Comparison of ENCODE assay signal across 1 cellular context in the genomic region with DNA sequence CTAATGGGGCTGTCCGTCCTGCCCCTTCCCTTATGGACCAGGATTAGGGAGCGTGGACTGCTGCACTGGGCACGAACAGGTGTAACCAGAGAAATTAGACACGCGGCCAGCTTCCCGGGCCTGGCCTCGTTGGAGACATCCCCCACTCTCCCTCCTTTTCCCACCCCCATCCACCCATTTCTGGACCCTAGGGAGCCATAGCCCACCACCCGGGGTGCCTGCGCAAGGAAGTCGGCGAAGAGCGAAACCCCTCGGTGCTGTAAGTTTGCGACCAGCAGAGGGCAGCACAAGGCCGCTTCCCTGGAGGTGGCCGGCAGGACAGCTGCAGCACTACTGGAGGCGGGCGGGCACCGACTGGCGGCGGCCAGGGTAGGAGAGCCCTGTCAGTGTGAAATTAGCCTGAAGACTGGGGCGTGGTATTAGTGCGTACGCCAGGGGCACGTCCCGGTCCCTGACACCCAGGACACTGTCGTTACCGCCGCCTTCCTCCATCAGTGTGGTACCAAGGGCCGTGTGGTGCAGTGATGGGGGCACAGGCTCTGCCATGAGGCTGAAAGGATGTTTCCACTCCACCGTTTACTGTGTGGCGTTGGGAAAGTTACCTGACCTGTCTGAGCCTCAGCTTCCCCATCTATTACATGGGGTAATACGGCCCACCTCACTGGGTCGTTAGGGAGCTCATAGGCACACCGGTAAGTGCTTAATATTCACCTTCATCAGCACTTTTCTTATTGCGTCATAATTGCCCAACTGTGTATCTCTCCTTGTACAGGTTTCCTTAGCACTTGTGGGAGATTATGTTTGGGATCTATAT.
TF ChIP-seq lines count a peak whose summit lies in the region.

No MANE protein-coding gene starts in this region.

TF ChIP-seq in HepG2, 621 proteins besides CTCF, POLR2A, EP300 and RAD21 (continued from another document and continues in another):
- TF ChIP-seq, protein P1, sequence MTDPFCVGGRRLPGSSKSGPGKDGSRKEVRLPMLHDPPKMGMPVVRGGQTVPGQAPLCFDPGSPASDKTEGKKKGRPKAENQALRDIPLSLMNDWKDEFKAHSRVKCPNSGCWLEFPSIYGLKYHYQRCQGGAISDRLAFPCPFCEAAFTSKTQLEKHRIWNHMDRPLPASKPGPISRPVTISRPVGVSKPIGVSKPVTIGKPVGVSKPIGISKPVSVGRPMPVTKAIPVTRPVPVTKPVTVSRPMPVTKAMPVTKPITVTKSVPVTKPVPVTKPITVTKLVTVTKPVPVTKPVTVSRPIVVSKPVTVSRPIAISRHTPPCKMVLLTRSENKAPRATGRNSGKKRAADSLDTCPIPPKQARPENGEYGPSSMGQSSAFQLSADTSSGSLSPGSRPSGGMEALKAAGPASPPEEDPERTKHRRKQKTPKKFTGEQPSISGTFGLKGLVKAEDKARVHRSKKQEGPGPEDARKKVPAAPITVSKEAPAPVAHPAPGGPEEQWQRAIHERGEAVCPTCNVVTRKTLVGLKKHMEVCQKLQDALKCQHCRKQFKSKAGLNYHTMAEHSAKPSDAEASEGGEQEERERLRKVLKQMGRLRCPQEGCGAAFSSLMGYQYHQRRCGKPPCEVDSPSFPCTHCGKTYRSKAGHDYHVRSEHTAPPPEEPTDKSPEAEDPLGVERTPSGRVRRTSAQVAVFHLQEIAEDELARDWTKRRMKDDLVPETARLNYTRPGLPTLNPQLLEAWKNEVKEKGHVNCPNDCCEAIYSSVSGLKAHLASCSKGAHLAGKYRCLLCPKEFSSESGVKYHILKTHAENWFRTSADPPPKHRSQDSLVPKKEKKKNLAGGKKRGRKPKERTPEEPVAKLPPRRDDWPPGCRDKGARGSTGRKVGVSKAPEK (CRISPR knock-in tag; IDR thresholded peaks at IDR 0.05; ENCODE audit: borderline replicate concordance) = peak; percentile 82; the same call in 1 of the 2 replicates
- peak; percentile 57 for TF ChIP-seq FOXA3 (CRISPR knock-in tag; IDR thresholded peaks at IDR 0.05)
- TF ChIP-seq GZF1 (CRISPR knock-in tag; IDR thresholded peaks at IDR 0.05) = 0 out of 2 replicates have a peak, but pooled peaks have one; percentile 48
- TF ChIP-seq SOX5 (CRISPR knock-in tag; IDR thresholded peaks at IDR 0.05; ENCODE audit: borderline replicate concordance) = no peak
- no peak for TF ChIP-seq ZKSCAN5 (CRISPR knock-in tag; IDR thresholded peaks at IDR 0.05)
- TF ChIP-seq PTBP1 (IDR thresholded peaks at IDR 0.05; ENCODE audit: low read depth, low read length, poor library complexity, severe bottlenecking) = no peak
- TF ChIP-seq, protein P2, sequence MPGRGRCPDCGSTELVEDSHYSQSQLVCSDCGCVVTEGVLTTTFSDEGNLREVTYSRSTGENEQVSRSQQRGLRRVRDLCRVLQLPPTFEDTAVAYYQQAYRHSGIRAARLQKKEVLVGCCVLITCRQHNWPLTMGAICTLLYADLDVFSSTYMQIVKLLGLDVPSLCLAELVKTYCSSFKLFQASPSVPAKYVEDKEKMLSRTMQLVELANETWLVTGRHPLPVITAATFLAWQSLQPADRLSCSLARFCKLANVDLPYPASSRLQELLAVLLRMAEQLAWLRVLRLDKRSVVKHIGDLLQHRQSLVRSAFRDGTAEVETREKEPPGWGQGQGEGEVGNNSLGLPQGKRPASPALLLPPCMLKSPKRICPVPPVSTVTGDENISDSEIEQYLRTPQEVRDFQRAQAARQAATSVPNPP (CRISPR knock-in tag; IDR thresholded peaks at IDR 0.05) = no peak
- TF ChIP-seq, protein P3, sequence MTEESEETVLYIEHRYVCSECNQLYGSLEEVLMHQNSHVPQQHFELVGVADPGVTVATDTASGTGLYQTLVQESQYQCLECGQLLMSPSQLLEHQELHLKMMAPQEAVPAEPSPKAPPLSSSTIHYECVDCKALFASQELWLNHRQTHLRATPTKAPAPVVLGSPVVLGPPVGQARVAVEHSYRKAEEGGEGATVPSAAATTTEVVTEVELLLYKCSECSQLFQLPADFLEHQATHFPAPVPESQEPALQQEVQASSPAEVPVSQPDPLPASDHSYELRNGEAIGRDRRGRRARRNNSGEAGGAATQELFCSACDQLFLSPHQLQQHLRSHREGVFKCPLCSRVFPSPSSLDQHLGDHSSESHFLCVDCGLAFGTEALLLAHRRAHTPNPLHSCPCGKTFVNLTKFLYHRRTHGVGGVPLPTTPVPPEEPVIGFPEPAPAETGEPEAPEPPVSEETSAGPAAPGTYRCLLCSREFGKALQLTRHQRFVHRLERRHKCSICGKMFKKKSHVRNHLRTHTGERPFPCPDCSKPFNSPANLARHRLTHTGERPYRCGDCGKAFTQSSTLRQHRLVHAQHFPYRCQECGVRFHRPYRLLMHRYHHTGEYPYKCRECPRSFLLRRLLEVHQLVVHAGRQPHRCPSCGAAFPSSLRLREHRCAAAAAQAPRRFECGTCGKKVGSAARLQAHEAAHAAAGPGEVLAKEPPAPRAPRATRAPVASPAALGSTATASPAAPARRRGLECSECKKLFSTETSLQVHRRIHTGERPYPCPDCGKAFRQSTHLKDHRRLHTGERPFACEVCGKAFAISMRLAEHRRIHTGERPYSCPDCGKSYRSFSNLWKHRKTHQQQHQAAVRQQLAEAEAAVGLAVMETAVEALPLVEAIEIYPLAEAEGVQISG (CRISPR knock-in tag; IDR thresholded peaks at IDR 0.05) = 0 out of 2 replicates have a peak, but pooled peaks have one; percentile 40
- TF ChIP-seq TEAD2 (CRISPR knock-in tag; IDR thresholded peaks at IDR 0.05) = no peak
- peak; percentile 66; the same call in 1 of the 2 replicates for TF ChIP-seq NRL (CRISPR knock-in tag; IDR thresholded peaks at IDR 0.05; ENCODE audit: borderline replicate concordance)
- TF ChIP-seq, protein P4, sequence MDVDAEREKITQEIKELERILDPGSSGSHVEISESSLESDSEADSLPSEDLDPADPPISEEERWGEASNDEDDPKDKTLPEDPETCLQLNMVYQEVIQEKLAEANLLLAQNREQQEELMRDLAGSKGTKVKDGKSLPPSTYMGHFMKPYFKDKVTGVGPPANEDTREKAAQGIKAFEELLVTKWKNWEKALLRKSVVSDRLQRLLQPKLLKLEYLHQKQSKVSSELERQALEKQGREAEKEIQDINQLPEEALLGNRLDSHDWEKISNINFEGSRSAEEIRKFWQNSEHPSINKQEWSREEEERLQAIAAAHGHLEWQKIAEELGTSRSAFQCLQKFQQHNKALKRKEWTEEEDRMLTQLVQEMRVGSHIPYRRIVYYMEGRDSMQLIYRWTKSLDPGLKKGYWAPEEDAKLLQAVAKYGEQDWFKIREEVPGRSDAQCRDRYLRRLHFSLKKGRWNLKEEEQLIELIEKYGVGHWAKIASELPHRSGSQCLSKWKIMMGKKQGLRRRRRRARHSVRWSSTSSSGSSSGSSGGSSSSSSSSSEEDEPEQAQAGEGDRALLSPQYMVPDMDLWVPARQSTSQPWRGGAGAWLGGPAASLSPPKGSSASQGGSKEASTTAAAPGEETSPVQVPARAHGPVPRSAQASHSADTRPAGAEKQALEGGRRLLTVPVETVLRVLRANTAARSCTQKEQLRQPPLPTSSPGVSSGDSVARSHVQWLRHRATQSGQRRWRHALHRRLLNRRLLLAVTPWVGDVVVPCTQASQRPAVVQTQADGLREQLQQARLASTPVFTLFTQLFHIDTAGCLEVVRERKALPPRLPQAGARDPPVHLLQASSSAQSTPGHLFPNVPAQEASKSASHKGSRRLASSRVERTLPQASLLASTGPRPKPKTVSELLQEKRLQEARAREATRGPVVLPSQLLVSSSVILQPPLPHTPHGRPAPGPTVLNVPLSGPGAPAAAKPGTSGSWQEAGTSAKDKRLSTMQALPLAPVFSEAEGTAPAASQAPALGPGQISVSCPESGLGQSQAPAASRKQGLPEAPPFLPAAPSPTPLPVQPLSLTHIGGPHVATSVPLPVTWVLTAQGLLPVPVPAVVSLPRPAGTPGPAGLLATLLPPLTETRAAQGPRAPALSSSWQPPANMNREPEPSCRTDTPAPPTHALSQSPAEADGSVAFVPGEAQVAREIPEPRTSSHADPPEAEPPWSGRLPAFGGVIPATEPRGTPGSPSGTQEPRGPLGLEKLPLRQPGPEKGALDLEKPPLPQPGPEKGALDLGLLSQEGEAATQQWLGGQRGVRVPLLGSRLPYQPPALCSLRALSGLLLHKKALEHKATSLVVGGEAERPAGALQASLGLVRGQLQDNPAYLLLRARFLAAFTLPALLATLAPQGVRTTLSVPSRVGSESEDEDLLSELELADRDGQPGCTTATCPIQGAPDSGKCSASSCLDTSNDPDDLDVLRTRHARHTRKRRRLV (CRISPR knock-in tag; IDR thresholded peaks at IDR 0.05) = no peak
- TF ChIP-seq, protein P5, sequence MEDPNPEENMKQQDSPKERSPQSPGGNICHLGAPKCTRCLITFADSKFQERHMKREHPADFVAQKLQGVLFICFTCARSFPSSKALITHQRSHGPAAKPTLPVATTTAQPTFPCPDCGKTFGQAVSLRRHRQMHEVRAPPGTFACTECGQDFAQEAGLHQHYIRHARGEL (CRISPR knock-in tag; IDR thresholded peaks at IDR 0.05) = 0 out of 2 replicates have a peak, but pooled peaks have one; percentile 50
- TF ChIP-seq ZFX (CRISPR knock-in tag; IDR thresholded peaks at IDR 0.05; ENCODE audit: low read depth) = peak; percentile 34; the same call in 1 of the 2 replicates
- TF ChIP-seq RNF2 (conservative IDR thresholded peaks at IDR 0.05; ENCODE audit: low read depth) = 0 out of 2 replicates have a peak, but pooled peaks have one; percentile 15
- no peak for TF ChIP-seq ZNF766 (CRISPR knock-in tag; IDR thresholded peaks at IDR 0.05; ENCODE audit: borderline replicate concordance)
- peak; percentile 72; the same call in 1 of the 2 replicates for TF ChIP-seq ZFP90 (CRISPR knock-in tag; IDR thresholded peaks at IDR 0.05; ENCODE audit: borderline replicate concordance)
- TF ChIP-seq, protein P6, sequence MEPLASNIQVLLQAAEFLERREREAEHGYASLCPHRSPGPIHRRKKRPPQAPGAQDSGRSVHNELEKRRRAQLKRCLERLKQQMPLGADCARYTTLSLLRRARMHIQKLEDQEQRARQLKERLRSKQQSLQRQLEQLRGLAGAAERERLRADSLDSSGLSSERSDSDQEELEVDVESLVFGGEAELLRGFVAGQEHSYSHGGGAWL (CRISPR knock-in tag; IDR thresholded peaks at IDR 0.05) = no peak
- TF ChIP-seq PHF20 (CRISPR knock-in tag; IDR thresholded peaks at IDR 0.05) = no peak
- no peak for TF ChIP-seq ZNF569 (CRISPR knock-in tag; IDR thresholded peaks at IDR 0.05; ENCODE audit: borderline replicate concordance)
- TF ChIP-seq NR2F1 (CRISPR knock-in tag; IDR thresholded peaks at IDR 0.05) = no peak
- peak in 1 of 2 experiments; percentile 41; a peak in 1 of 4 replicates for TF ChIP-seq ATF4 (CRISPR knock-in tag; IDR thresholded peaks at IDR 0.05)
- 0 out of 2 replicates have a peak, but pooled peaks have one; percentile 50 for TF ChIP-seq ZNF672 (CRISPR knock-in tag; IDR thresholded peaks at IDR 0.05)
- no peak for TF ChIP-seq ZBTB40 (IDR thresholded peaks at IDR 0.05)
- TF ChIP-seq ZBTB40 (CRISPR knock-in tag; IDR thresholded peaks at IDR 0.05) = peak; percentile 27; the same call in 1 of the 2 replicates
- TF ChIP-seq ELF1 (CRISPR knock-in tag; IDR thresholded peaks at IDR 0.05) = peak; percentile 34; the same call in 1 of the 2 replicates
- TF ChIP-seq TBL1XR1 (IDR thresholded peaks at IDR 0.05; ENCODE audit: borderline replicate concordance, low read length, partially characterized antibody) = no peak
